10 cellular contexts compared by ENCODE assay signal in the genomic region with DNA sequence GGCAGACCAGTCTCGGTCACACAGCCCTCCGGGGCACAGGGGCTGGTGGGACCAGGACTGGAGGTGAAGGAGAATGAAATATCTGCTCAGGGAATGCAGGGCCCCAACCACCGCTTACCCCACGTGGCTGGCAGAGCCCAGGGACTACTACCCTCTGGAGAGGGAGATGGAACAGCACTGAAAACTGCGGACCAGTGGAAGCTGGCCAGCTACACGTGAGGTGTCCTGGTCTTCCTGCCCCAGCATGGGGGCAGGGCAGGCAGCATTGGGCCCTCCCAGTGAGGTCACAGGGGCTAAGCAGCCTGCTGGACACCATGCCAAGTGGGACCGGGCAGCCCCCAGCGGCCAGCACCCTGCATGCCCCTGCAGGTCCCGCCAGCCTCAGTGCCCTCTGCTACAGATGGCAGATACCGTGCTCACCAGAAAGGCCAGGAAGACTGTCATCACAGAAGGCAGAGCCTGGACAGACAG.
DNase-seq lines count a peak whose midpoint lies in the region; ATAC-seq and TF ChIP-seq lines count a peak whose summit lies in the region.
"Had no signal": no experiment of that assay in that cellular context is flagged by ENCODE, and none has a peak within 500 bp of the region (broad histone marks: within the 10 kb centered on the region; RNA-seq: fewer than 3 reads in every experiment).

No MANE protein-coding gene starts in this region.

- H3K9ac ChIP-seq in DND-41 (ENCODE audit: low read depth, low read length): no peak overlapping the region

- H3K4me3 ChIP-seq in DND-41 (ENCODE audit: low read depth in 1 of 2, low read length in 2 of 2): no peak overlapping the region
- no peak overlapping the region for H3K4me3 ChIP-seq in right lobe of liver
- no peak overlapping the region for H3K4me3 ChIP-seq in spleen

- H3K36me3 ChIP-seq in DND-41 (ENCODE audit: insufficient read depth, low read length) (peaks cover 74% of the 10 kb centered on the region), right lobe of liver (no peaks in the 10 kb centered on the region), spleen (peaks cover 0 to 8% (median 0%) of the 10 kb centered on the region in 6 donors)

- 93% methylated on average over 3 of the region's 10 CpGs for WGBS in right lobe of liver (ENCODE audit: insufficient coverage, low coverage, low lambda C conversion rate, missing lambda C conversion rate)
- WGBS in spleen, 5 donors: 75 to 85% (median 77%) methylated on average over 10 of the region's 10 CpGs

- DNase-seq in DND-41 (no peak), caudate nucleus (lab: John Stamatoyannopoulos, UW) (peak in 1 of 61 donors; percentile 30), right lobe of liver (peak; percentile 36 to 63 (median 59)), spleen (peak; percentile 71), HT-29 (ENCODE audit: low spot score) (no peak)
- DNase-seq in stimulated activated CD4-positive, alpha-beta T cell treated with anti-CD3 and anti-CD28 coated beads, Interleukin-2, amount 100 ng/mL, for 24 hours: no peak
- DNase-seq: NCI-H1930 had no signal

- H3K4me1 ChIP-seq in DND-41 (ENCODE audit: insufficient read depth, low read length): peaks cover 57% of the 10 kb centered on the region
- peaks cover 0 to 45% (median 25%) of the 10 kb centered on the region in 4 donors for H3K4me1 ChIP-seq in right lobe of liver
- peaks cover 33 to 99% (median 74%) of the 10 kb centered on the region in 6 donors for H3K4me1 ChIP-seq in spleen

- no peak overlapping the region for H2AFZ ChIP-seq in DND-41 (ENCODE audit: low read depth, low read length)

- peak overlapping the region; percentile 25 for H3K27ac ChIP-seq in DND-41 (ENCODE audit: low read length)
- peak overlapping the region; percentile 78 for H3K27ac ChIP-seq in caudate nucleus (ENCODE audit: low read depth, low read length)
- peak overlapping the region in 1 of 3 donors; percentile 50 for H3K27ac ChIP-seq in right lobe of liver
- H3K27ac ChIP-seq in spleen: peak overlapping the region in 4 of 8 donors; percentile 20 to 93 (median 84)

- intact Hi-C loops in right lobe of liver (cut with DNase I): no loop called here
- intact Hi-C loops in spleen (cut with DNase I; ENCODE audit: low total_unique reads): no loop called here

- ATAC-seq in DND-41 (ENCODE audit: insufficient read depth, low read depth) (no peak), right lobe of liver (peak in 3 of 4 donors; percentile 3 to 6 (median 5)), HG02973 (IDR thresholded peaks at IDR 0.05; ENCODE audit: unreplicated experiment) (no peak), HG03342 (IDR thresholded peaks at IDR 0.05; ENCODE audit: unreplicated experiment) (no peak)
- ATAC-seq: activated T-helper 17 cell treated with anti-CD3 and anti-CD28 coated beads, Interleukin-2, amount 50 U/mL, for 72 hours had no signal

- TF ChIP-seq CTCF in DND-41 (IDR thresholded peaks at IDR 0.05; ENCODE audit: borderline replicate concordance, extremely low read depth, low read length, poor library complexity, severe bottlenecking) (no peak), right lobe of liver (IDR thresholded peaks at IDR 0.05) (no peak), spleen (IDR thresholded peaks at IDR 0.05 in 8 of 11, conservative IDR thresholded peaks at IDR 0.05 in 3 of 11) (no peak)

- H3K9me3 ChIP-seq in DND-41 (ENCODE audit: insufficient read depth, low read length, severe bottlenecking) (no peaks in the 10 kb centered on the region), right lobe of liver (no peaks in the 10 kb centered on the region), spleen (no peaks in the 10 kb centered on the region)

- H3K27me3 ChIP-seq in DND-41 (ENCODE audit: insufficient read depth, low read length, poor library complexity): no peaks in the 10 kb centered on the region
- H3K27me3 ChIP-seq in right lobe of liver: no peaks in the 10 kb centered on the region
- no peaks in the 10 kb centered on the region for H3K27me3 ChIP-seq in spleen (replicated peaks in 1 of 7)

- no peak overlapping the region for H3K4me2 ChIP-seq in DND-41 (ENCODE audit: insufficient read depth, low read length)

- peaks cover 100% of the 10 kb centered on the region for H3K79me2 ChIP-seq in DND-41 (ENCODE audit: insufficient read depth, low read length)

- TF ChIP-seq POLR2A in right lobe of liver (IDR thresholded peaks at IDR 0.05) (no peak), spleen (IDR thresholded peaks at IDR 0.05) (no peak)

- peaks cover 99% of the 10 kb centered on the region for H4K20me1 ChIP-seq in DND-41 (ENCODE audit: insufficient read depth, low read length)

Comparison
In these comparisons a context has a peak if more than half of its experiments do, and no peak if none do; other contexts are left out.
1. ATAC-seq: peak in right lobe of liver (3 of 4); none in DND-41 (single experiment), HG02973 (single experiment) and HG03342 (single experiment).
2. DNase-seq: peak in right lobe of liver (3 of 3) and spleen (single experiment); none in DND-41 (single experiment), HT-29 (single experiment) and stimulated activated CD4-positive, alpha-beta T cell treated with anti-CD3 and anti-CD28 coated beads, Interleukin-2, amount 100 ng/mL, for 24 hours (0 of 2).